In genomic region chr6:106101466-106101865, GRCh38 we compare ENCODE assay signal across 11 cellular contexts. TPM values are rescaled to one million over a fixed set of nuclear protein-coding genes. Genes with fewer than 3 reads are reported as not detected.
A peak's percentile ranks its signal among the peaks of the same experiment; 100 is the strongest.
DNase-seq lines count a peak whose midpoint lies in the region; ATAC-seq and TF ChIP-seq lines count a peak whose summit lies in the region.
"Had no signal": no experiment of that assay in that cellular context is flagged by ENCODE, and none has a peak within 500 bp of the region (broad histone marks: within the 10 kb centered on the region; RNA-seq: fewer than 3 reads in every experiment).

No MANE protein-coding gene starts in this region.

- no peak for DNase-seq in activated T-cell treated with anti-CD3 and anti-CD28 coated beads, Interleukin-2, amount 50 U/mL, for 72 hours
- no peak for DNase-seq in activated T-cell treated with anti-CD3 and anti-CD28 coated beads, Interleukin-2, amount 50 U/mL, for 1 hour
- DNase-seq in foreskin keratinocyte (peak; percentile 51 to 72), transverse colon (no peak), NCI-H446 (lab: John Stamatoyannopoulos, UW) (no peak), GOT3 (lab: John Stamatoyannopoulos, UW) (no peak)
- DNase-seq: NCI-H146 had no signal

- H3K27me3 ChIP-seq in foreskin keratinocyte (no peaks in the 10 kb centered on the region), transverse colon (peaks cover 2% of the 10 kb centered on the region)

- peak overlapping the region; percentile 100 for H3K27ac Mint-ChIP-seq in activated T-cell treated with anti-CD3 and anti-CD28 coated beads, Interleukin-2, amount 50 U/mL, for 72 hours
- peak overlapping the region; percentile 95 for H3K27ac Mint-ChIP-seq in activated T-helper 17 cell treated with anti-CD3 and anti-CD28 coated beads, Interleukin-2, amount 50 U/mL, for 72 hours

- intact Hi-C loops in transverse colon (cut with DNase I; ENCODE audit: low total_unique reads) = no loop called here

- in situ Hi-C loops in transverse colon (cut with MboI; ENCODE audit: low pct_ligation_motif_present in 1 of 4, low pct_unique_long_range_greater_than_20kb in 1 of 4, low sequenced_read_pairs in 3 of 4) = loop anchor here in 1 of 4 donors (10.0 kb wide), 1 partner anchor 93 kb away; no protein-coding TSS in a partner anchor

- TF ChIP-seq EP300 in transverse colon (IDR thresholded peaks at IDR 0.05; ENCODE audit: low read depth) = no peak

- no peak for TF ChIP-seq CTCF in foreskin keratinocyte (conservative IDR thresholded peaks at IDR 0.05)
- TF ChIP-seq CTCF in transverse colon (IDR thresholded peaks at IDR 0.05) = no peak

- H3K4me3 Mint-ChIP-seq in activated T-cell treated with anti-CD3 and anti-CD28 coated beads, Interleukin-2, amount 50 U/mL, for 72 hours = peak overlapping the region; percentile 89 to 100
- peak overlapping the region; percentile 90 for H3K4me3 Mint-ChIP-seq in activated T-helper 17 cell treated with anti-CD3 and anti-CD28 coated beads, Interleukin-2, amount 50 U/mL, for 72 hours

- H3K27ac ChIP-seq in foreskin keratinocyte (peak overlapping the region; percentile 36), transverse colon (peak overlapping the region in 3 of 4 donors; percentile 39 to 88 (median 87))
- H3K27ac ChIP-seq: coronary artery had no signal

- no peak for ATAC-seq in activated T-cell treated with anti-CD3 and anti-CD28 coated beads, Interleukin-2, amount 50 U/mL, for 72 hours (replicated peaks in 1 of 2)
- ATAC-seq in activated T-helper 17 cell treated with anti-CD3 and anti-CD28 coated beads, Interleukin-2, amount 50 U/mL, for 72 hours (replicated peaks) = no peak
- ATAC-seq in foreskin keratinocyte = no peak
- no peak for ATAC-seq in HG03460 (IDR thresholded peaks at IDR 0.05; ENCODE audit: unreplicated experiment)

- H3K4me3 ChIP-seq in transverse colon = peak overlapping the region in 1 of 4 donors; percentile 48
- H3K4me3 ChIP-seq: coronary artery, lung had no signal

- WGBS in transverse colon (ENCODE audit: low coverage in 1 of 2), 2 donors = 81 to 82% methylated on average over 3 of the region's 3 CpGs

- peaks cover under 1% of the 10 kb centered on the region for H3K27me3 Mint-ChIP-seq in activated T-cell treated with anti-CD3 and anti-CD28 coated beads, Interleukin-2, amount 50 U/mL, for 72 hours (ENCODE audit: low read depth)
- no peaks in the 10 kb centered on the region for H3K27me3 Mint-ChIP-seq in activated T-helper 17 cell treated with anti-CD3 and anti-CD28 coated beads, Interleukin-2, amount 50 U/mL, for 72 hours

- peaks cover 30 to 44% of the 10 kb centered on the region in 2 donors for H3K36me3 Mint-ChIP-seq in activated T-cell treated with anti-CD3 and anti-CD28 coated beads, Interleukin-2, amount 50 U/mL, for 72 hours (ENCODE audit: insufficient read depth in 2 of 2)
- peaks cover 100% of the 10 kb centered on the region for H3K36me3 Mint-ChIP-seq in activated T-helper 17 cell treated with anti-CD3 and anti-CD28 coated beads, Interleukin-2, amount 50 U/mL, for 72 hours (ENCODE audit: low read depth)

- H3K4me1 Mint-ChIP-seq in activated T-cell treated with anti-CD3 and anti-CD28 coated beads, Interleukin-2, amount 50 U/mL, for 72 hours (ENCODE audit: low read depth) = peaks cover 92% of the 10 kb centered on the region
- peaks cover 20% of the 10 kb centered on the region for H3K4me1 Mint-ChIP-seq in activated T-helper 17 cell treated with anti-CD3 and anti-CD28 coated beads, Interleukin-2, amount 50 U/mL, for 72 hours

- no peaks in the 10 kb centered on the region for H3K9me3 ChIP-seq in transverse colon

- H3K4me1 ChIP-seq in foreskin keratinocyte = peaks cover 51% of the 10 kb centered on the region
- H3K4me1 ChIP-seq in transverse colon = peaks cover 0 to 37% (median 15%) of the 10 kb centered on the region in 4 donors

- H3K9me3 Mint-ChIP-seq in activated T-cell treated with anti-CD3 and anti-CD28 coated beads, Interleukin-2, amount 50 U/mL, for 72 hours = no peaks in the 10 kb centered on the region
- H3K9me3 Mint-ChIP-seq in activated T-helper 17 cell treated with anti-CD3 and anti-CD28 coated beads, Interleukin-2, amount 50 U/mL, for 72 hours = no peaks in the 10 kb centered on the region

- peaks cover 0 to 18% (median 3%) of the 10 kb centered on the region in 4 donors for H3K36me3 ChIP-seq in transverse colon

- TF ChIP-seq POLR2A in transverse colon (IDR thresholded peaks at IDR 0.05) = no peak

RNA-seq across cellular contexts. Expression of gene PRDM1, which starts 15.3 kb away (rescaled TPM):
- total RNA-seq in activated T-cell treated with anti-CD3 and anti-CD28 coated beads, Interleukin-2, amount 50 U/mL, for 72 hours = 100 to 1,000 TPM in 1 of 2 donors, 10 to 100 TPM in 1; 25.2 to 107 TPM
- 100 to 1,000 TPM; 138 to 149 TPM for total RNA-seq in activated T-helper 17 cell treated with anti-CD3 and anti-CD28 coated beads, Interleukin-2, amount 50 U/mL, for 72 hours
- total RNA-seq in foreskin keratinocyte (10.1 and 19.6 TPM in 2 replicates), transverse colon (10 to 100 TPM in 3 of 4 donors, 1 to 10 TPM in 1; 2.4 to 32.4 (median 18.6) TPM)
- polyA plus RNA-seq in foreskin keratinocyte = 3.4 and 5.9 TPM in 2 replicates

Comparison
In these comparisons a context has a peak if more than half of its experiments do, and no peak if none do; other contexts are left out.
1. DNase-seq: peak in foreskin keratinocyte (2 of 2); none in activated T-cell treated with anti-CD3 and anti-CD28 coated beads, Interleukin-2, amount 50 U/mL, for 72 hours (0 of 2), activated T-cell treated with anti-CD3 and anti-CD28 coated beads, Interleukin-2, amount 50 U/mL, for 1 hour (single experiment), transverse colon (single experiment), NCI-H446 (0 of 2) and GOT3 (single experiment).